In genomic region chr14:95255487-95255886, GRCh38 we compare ENCODE assay signal across 8 cellular contexts.
DNase-seq lines count a peak whose midpoint lies in the region; ATAC-seq lines count a peak whose summit lies in the region.

No MANE protein-coding gene starts in this region.

- H3K27me3 ChIP-seq in HUES48 (ENCODE audit: control insufficient read depth, insufficient read depth, low read length) (no peaks in the 10 kb centered on the region), iPS-18a (ENCODE audit: control insufficient read depth, insufficient read depth, low read length) (no peaks in the 10 kb centered on the region)

- no peak for ATAC-seq in HG03039 (IDR thresholded peaks at IDR 0.05; ENCODE audit: unreplicated experiment)
- ATAC-seq in GM19328 (IDR thresholded peaks at IDR 0.05; ENCODE audit: unreplicated experiment): no peak

- H3K4me3 ChIP-seq in HUES48 (ENCODE audit: low read depth, low read length) (peak overlapping the region; percentile 31; the same call in 1 of the 2 replicates), iPS-18a (ENCODE audit: low read length) (peak overlapping the region; percentile 34)

- H3K27ac ChIP-seq in HUES48 (ENCODE audit: low read depth, low read length) (peak overlapping the region; percentile 65), iPS-18a (ENCODE audit: low read length) (peak overlapping the region; percentile 11)

- H3K36me3 ChIP-seq in HUES48 (ENCODE audit: control insufficient read depth, insufficient read depth, low read length) (no peaks in the 10 kb centered on the region), iPS-18a (ENCODE audit: control insufficient read depth, low read depth, low read length) (no peaks in the 10 kb centered on the region)

- H3K4me1 ChIP-seq in HUES48 (ENCODE audit: control insufficient read depth, insufficient read depth, low read length) (peaks cover 40% of the 10 kb centered on the region), iPS-18a (ENCODE audit: control insufficient read depth, low read depth, low read length) (peaks cover 33% of the 10 kb centered on the region)

- in situ Hi-C loops in SK-MEL-5 (cut with HindIII; ENCODE audit: low pct_unique_long_range_greater_than_20kb, low sequenced_read_pairs): no loop called here

- H3K9ac ChIP-seq in HUES48 (ENCODE audit: low read depth, low read length) (no peak overlapping the region), iPS-18a (ENCODE audit: low read length) (no peak overlapping the region)

- DNase-seq in EL (peak; percentile 34), SK-MEL-5 (ENCODE audit: low read depth, low spot score) (peak; percentile 95), hippocampal formation (lab: John Stamatoyannopoulos, UW) (no peak), cerebellum (ENCODE audit: low spot score) (no peak)

- no peaks in the 10 kb centered on the region for H3K9me3 ChIP-seq in HUES48 (ENCODE audit: control insufficient read depth, insufficient read depth, low read length)
- no peaks in the 10 kb centered on the region for H3K9me3 ChIP-seq in iPS-18a (ENCODE audit: control insufficient read depth, low read depth, low read length)

Comparison
In these comparisons a context has a peak if more than half of its experiments do, and no peak if none do; other contexts are left out.
1. DNase-seq: peak in EL (single experiment) and SK-MEL-5 (single experiment); none in hippocampal formation (0 of 2) and cerebellum (single experiment).